In the genomic region with DNA sequence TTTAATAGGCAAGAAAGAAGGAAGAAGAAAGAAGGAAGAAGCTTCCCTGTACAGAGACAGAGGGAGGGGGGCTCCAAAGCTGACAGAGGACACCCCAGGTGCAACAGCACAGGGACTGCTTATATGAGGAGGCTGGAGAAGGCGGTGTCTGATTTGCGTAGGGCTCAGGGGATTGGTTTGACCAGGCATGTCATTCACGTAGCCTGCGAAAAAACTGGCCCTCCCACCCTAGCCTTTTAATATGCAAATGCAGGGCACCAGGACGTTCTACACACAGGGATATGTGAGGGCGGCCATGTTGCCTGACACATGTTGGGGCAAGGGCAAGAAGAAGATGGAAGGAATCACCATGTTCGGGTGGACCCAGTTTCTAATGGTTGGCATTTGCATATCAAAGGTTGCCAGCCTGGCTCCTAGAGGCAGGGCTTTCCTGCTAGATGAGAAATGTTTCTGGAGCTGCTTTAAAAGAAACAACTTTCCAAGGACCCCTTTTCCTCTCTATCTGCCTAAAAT, we compare ENCODE assay signal across 24 cellular contexts.
"Had no signal": no experiment of that assay in that cellular context is flagged by ENCODE, and none has a peak within 500 bp of the region (broad histone marks: within the 10 kb centered on the region; RNA-seq: fewer than 3 reads in every experiment).

No MANE protein-coding gene starts in this region.

- H3K4me3 Mint-ChIP-seq: mesothelial cell of epicardium; naive B cell; natural killer cell; stimulated activated effector memory CD8-positive, alpha-beta T cell treated with anti-CD3 and anti-CD28 coated beads, Interleukin-12 subunit alpha, Interleukin-12 subunit beta, amount 100 ng/mL, for 72 hours; stimulated activated naive CD8-positive, alpha-beta T cell treated with anti-CD3 and anti-CD28 coated beads, Interleukin-15, Interleukin-2, amounts not matched to agents 100 ng/mL and 50 ng/mL, for 24 hours had no signal

- FAIRE-seq: pancreas, small intestine, urothelium cell line had no signal

- H3K27ac ChIP-seq: left ventricle myocardium inferior, pancreas, prostate gland, spleen, suprapubic skin, thoracic aorta, tibial artery, upper lobe of right lung had no signal

- H3K4me1 Mint-ChIP-seq: natural killer cell; stimulated activated effector memory CD8-positive, alpha-beta T cell treated with anti-CD3 and anti-CD28 coated beads, Interleukin-12 subunit alpha, Interleukin-12 subunit beta, amount 100 ng/mL, for 72 hours had no signal

- H3K27ac Mint-ChIP-seq: mesothelial cell of epicardium; natural killer cell; stimulated activated effector memory CD8-positive, alpha-beta T cell treated with anti-CD3 and anti-CD28 coated beads, Interleukin-12 subunit alpha, Interleukin-12 subunit beta, amount 100 ng/mL, for 72 hours; stimulated activated naive CD8-positive, alpha-beta T cell treated with anti-CD3 and anti-CD28 coated beads, Interleukin-15, Interleukin-2, amounts not matched to agents 100 ng/mL and 50 ng/mL, for 24 hours had no signal

- H3K27me3 ChIP-seq: pancreas, spleen, suprapubic skin, tibial artery, upper lobe of right lung had no signal

- H3K9me3 ChIP-seq: pancreas, prostate gland, suprapubic skin, upper lobe of right lung had no signal

- H3K4me3 ChIP-seq: left ventricle myocardium inferior, lung, pancreas, prostate gland, spleen, suprapubic skin, thoracic aorta, tibial artery, upper lobe of right lung had no signal

- H3K4me1 ChIP-seq: pancreas, prostate gland, spleen, suprapubic skin had no signal

- H3K36me3 Mint-ChIP-seq: stimulated activated effector memory CD8-positive, alpha-beta T cell treated with anti-CD3 and anti-CD28 coated beads, Interleukin-12 subunit alpha, Interleukin-12 subunit beta, amount 100 ng/mL, for 72 hours had no signal

- DNase-seq: hypothalamus; left ventricle myocardium inferior; mesendoderm; naive B cell; natural killer cell; nucleus accumbens; pancreas; posterior cingulate gyrus; retina; right cardiac atrium; small intestine; spleen; stimulated activated CD4-positive, alpha-beta T cell treated with anti-CD3 and anti-CD28 coated beads, Interleukin-4, amount 100 ng/mL, for 24 hours; stimulated activated naive CD4-positive, alpha-beta T cell; tibial artery; upper lobe of right lung had no signal

- H3K36me3 ChIP-seq: left ventricle myocardium inferior, pancreas, prostate gland, spleen, suprapubic skin, thoracic aorta, tibial artery, upper lobe of right lung had no signal
